In genomic region chr6:568954-569523, GRCh38 we compare ENCODE assay signal across 1 cellular context.
TF ChIP-seq lines count a peak whose summit lies in the region.

No MANE protein-coding gene starts in this region.

TF ChIP-seq in HepG2, 621 proteins besides CTCF, POLR2A, EP300 and RAD21 (continued from another document):
- TF ChIP-seq ZNF121 (CRISPR knock-in tag; IDR thresholded peaks at IDR 0.05) (no peak), HMG20A (CRISPR knock-in tag; IDR thresholded peaks at IDR 0.05; ENCODE audit: borderline replicate concordance) (no peak), KLF11 (CRISPR knock-in tag; IDR thresholded peaks at IDR 0.05) (no peak), FOXA3 (CRISPR knock-in tag; IDR thresholded peaks at IDR 0.05) (no peak), REL (CRISPR knock-in tag; conservative IDR thresholded peaks at IDR 0.05) (no peak)
TF ChIP-seq in HepG2: peak in this region for 2.
